In genomic region chrX:80138938-80139337, GRCh38 we compare ENCODE assay signal across 8 cellular contexts.
"Had no signal": no experiment of that assay in that cellular context is flagged by ENCODE, and none has a peak within 500 bp of the region (broad histone marks: within the 10 kb centered on the region; RNA-seq: fewer than 3 reads in every experiment).

No MANE protein-coding gene starts in this region.

- DNase-seq: GDM1, GF-D8 had no signal

- FAIRE-seq: G401.6, GM12878, GM12891, GM12892, GM18507, GM19239 had no signal

- ATAC-seq: GM12878 had no signal

- H3K4me3 ChIP-seq: GM12878 had no signal
